Comparison of ENCODE assay signal across 20 cellular contexts in genomic region chr11:14378171-14378570, GRCh38. TPM values are rescaled to one million over a fixed set of nuclear protein-coding genes. Genes with fewer than 3 reads are reported as not detected.
DNase-seq lines count a peak whose midpoint lies in the region; ATAC-seq, FAIRE-seq and TF ChIP-seq lines count a peak whose summit lies in the region.
"Had no signal": no experiment of that assay in that cellular context is flagged by ENCODE, and none has a peak within 500 bp of the region (broad histone marks: within the 10 kb centered on the region; RNA-seq: fewer than 3 reads in every experiment).

No MANE protein-coding gene starts in this region.

- H3K9me3 Mint-ChIP-seq in stimulated activated naive CD8-positive, alpha-beta T cell treated with anti-CD3 and anti-CD28 coated beads, Interleukin-15, amount 100 ng/mL, for 72 hours = no peaks in the 10 kb centered on the region
- H3K9me3 Mint-ChIP-seq in WTC11 = no peaks in the 10 kb centered on the region
- H3K9me3 Mint-ChIP-seq: HFFc6 had no signal

- dilution Hi-C loops in keratinocyte (cut with MboI; ENCODE audit: extremely low pct_ligation_motif_present, low sequenced_read_pairs) = no loop called here

- H4K20me1 ChIP-seq in keratinocyte (ENCODE audit: control insufficient read depth, extremely low read depth, insufficient read depth, low read length) = no peaks in the 10 kb centered on the region

- H3K4me1 Mint-ChIP-seq in stimulated activated naive CD8-positive, alpha-beta T cell treated with anti-CD3 and anti-CD28 coated beads, Interleukin-15, amount 100 ng/mL, for 72 hours = peaks cover 54% of the 10 kb centered on the region
- peaks cover 17% of the 10 kb centered on the region for H3K4me1 Mint-ChIP-seq in WTC11

- no peaks in the 10 kb centered on the region for H3K36me3 Mint-ChIP-seq in WTC11

- no peak overlapping the region for H3K9ac ChIP-seq in keratinocyte (ENCODE audit: control insufficient read depth, extremely low read depth, insufficient read depth, low read length)

- FAIRE-seq in keratinocyte (lab: Jason Lieb, UNC) = peak; percentile 46
- FAIRE-seq: D721Med, HepG2 had no signal

- H2AFZ ChIP-seq in keratinocyte (ENCODE audit: control insufficient read depth, low read length) = no peak overlapping the region

- TF ChIP-seq CTCF in keratinocyte (optimal IDR thresholded peaks at IDR 0.05 in 1 of 3, IDR thresholded peaks at IDR 0.05 in 1 of 3, conservative IDR thresholded peaks at IDR 0.05 in 1 of 3; ENCODE audit: extremely low read depth in 1 of 3, insufficient read depth in 2 of 3, low read length in 3 of 3) (no peak), WTC11 (IDR thresholded peaks at IDR 0.05) (no peak), brain microvascular endothelial cell (IDR thresholded peaks at IDR 0.05; ENCODE audit: low read depth, low read length, missing control alignments) (no peak)

- H3K36me3 ChIP-seq in keratinocyte (ENCODE audit: control insufficient read depth in 2 of 2, extremely low read depth in 1 of 2, insufficient read depth in 2 of 2, low read length in 2 of 2) = no peaks in the 10 kb centered on the region
- no peaks in the 10 kb centered on the region for H3K36me3 ChIP-seq in brain microvascular endothelial cell (replicated peaks)
- H3K36me3 ChIP-seq: BE2C had no signal

- H3K9me3 ChIP-seq in keratinocyte (ENCODE audit: control insufficient read depth, low read depth, low read length) = no peaks in the 10 kb centered on the region
- H3K9me3 ChIP-seq: BE2C had no signal

- CTCF ChIA-PET in WTC11 (lab: Charles Lee) = interaction anchor here (1.1 to 2.3 kb wide), 4 partner anchors 11 to 77 kb away, joined by 3 to 10 read pairs (median 6); no protein-coding TSS in a partner anchor

- H3K27me3 ChIP-seq in keratinocyte (ENCODE audit: control insufficient read depth, extremely low read depth, insufficient read depth, low read length) (no peaks in the 10 kb centered on the region), brain microvascular endothelial cell (replicated peaks) (no peaks in the 10 kb centered on the region)

- POLR2A ChIA-PET in WTC11 (lab: Charles Lee) = no interaction called here

- no peak overlapping the region for H3K27ac Mint-ChIP-seq in stimulated activated naive CD8-positive, alpha-beta T cell treated with anti-CD3 and anti-CD28 coated beads, Interleukin-15, amount 100 ng/mL, for 72 hours
- no peak overlapping the region for H3K27ac Mint-ChIP-seq in WTC11
- H3K27ac Mint-ChIP-seq: HFFc6 had no signal

- H3K27ac ChIP-seq in keratinocyte (ENCODE audit: control insufficient read depth, insufficient read depth, low read length) (no peak overlapping the region), brain microvascular endothelial cell (no peak overlapping the region)

- peak; percentile 52 for ATAC-seq in stimulated activated naive CD8-positive, alpha-beta T cell treated with anti-CD3 and anti-CD28 coated beads, Interleukin-15, amount 100 ng/mL, for 72 hours
- ATAC-seq in stimulated activated naive CD8-positive, alpha-beta T cell treated with anti-CD3 and anti-CD28 coated beads, Interleukin-15, Interleukin-2, amounts not matched to agents 100 U/mL and 50 U/mL, for 24 hours = no peak
- ATAC-seq in WTC11 = no peak
- no peak for ATAC-seq in GM21529 (IDR thresholded peaks at IDR 0.05; ENCODE audit: unreplicated experiment)
- ATAC-seq: HepG2 had no signal

- H3K79me2 ChIP-seq in keratinocyte (ENCODE audit: control insufficient read depth, insufficient read depth, low read length) = no peaks in the 10 kb centered on the region

- H3K4me1 ChIP-seq in keratinocyte (ENCODE audit: control insufficient read depth, extremely low read depth, insufficient read depth, low read length) = peaks cover 44% of the 10 kb centered on the region
- H3K4me1 ChIP-seq: BE2C had no signal

- H3K4me3 Mint-ChIP-seq in stimulated activated naive CD8-positive, alpha-beta T cell treated with anti-CD3 and anti-CD28 coated beads, Interleukin-15, amount 100 ng/mL, for 72 hours = no peak overlapping the region
- no peak overlapping the region for H3K4me3 Mint-ChIP-seq in WTC11
- H3K4me3 Mint-ChIP-seq: HFFc6 had no signal

- H3K4me3 ChIP-seq in keratinocyte (ENCODE audit: control insufficient read depth in 2 of 3, extremely low read depth in 1 of 3, insufficient read depth in 2 of 3, low read depth in 1 of 3, low read length in 3 of 3) = no peak overlapping the region
- no peak overlapping the region for H3K4me3 ChIP-seq in brain microvascular endothelial cell (ENCODE audit: low read depth, low read length)

- H3K27me3 Mint-ChIP-seq in stimulated activated naive CD8-positive, alpha-beta T cell treated with anti-CD3 and anti-CD28 coated beads, Interleukin-15, amount 100 ng/mL, for 72 hours = peaks cover 40% of the 10 kb centered on the region
- H3K27me3 Mint-ChIP-seq in WTC11 (ENCODE audit: low read depth) = peaks cover 41% of the 10 kb centered on the region

- no peak for DNase-seq in stimulated activated naive CD8-positive, alpha-beta T cell treated with anti-CD3 and anti-CD28 coated beads, Interleukin-15, amount 100 ng/mL, for 72 hours
- no peak for DNase-seq in stimulated activated naive CD8-positive, alpha-beta T cell treated with anti-CD3 and anti-CD28 coated beads, Interleukin-15, Interleukin-2, amounts not matched to agents 100 U/mL and 50 U/mL, for 24 hours
- DNase-seq in RKO (ENCODE audit: low spot score) (peak; percentile 36), keratinocyte (ENCODE audit: low read depth, low spot score) (no peak), WTC11 (ENCODE audit: low spot score) (no peak), brain microvascular endothelial cell (no peak)
- DNase-seq: BE2C, EL, H7, HFFc6, KG1, NCI-H1092, NCI-H1436 treated with DMSO at 0.1 percent for 48 hours, NCI-H2029, NCI-H2227 treated with DMSO at 0.1 percent for 48 hours, NCI-H510A, Right ventricle myocardium superior had no signal

- no peak overlapping the region for H3K4me2 ChIP-seq in keratinocyte (ENCODE audit: control insufficient read depth, extremely low read depth, insufficient read depth, low read depth, low read length)

- in situ Hi-C loops in brain microvascular endothelial cell (cut with HindIII; ENCODE audit: low pct_ligation_motif_present, low sequenced_read_pairs) = no loop called here

- no peaks in the 10 kb centered on the region for H3K9me1 ChIP-seq in keratinocyte (ENCODE audit: control insufficient read depth, extremely low read depth, insufficient read depth, low read length)

TF ChIP-seq in WTC11, 78 proteins besides CTCF, POLR2A, EP300 and RAD21 (continues in another document):
- TF ChIP-seq PRRX2 (CRISPR knock-in tag; IDR thresholded peaks at IDR 0.05) (no peak), ZMAT4 (CRISPR knock-in tag; IDR thresholded peaks at IDR 0.05) (no peak), SMAD4 (CRISPR knock-in tag; IDR thresholded peaks at IDR 0.05) (no peak), FOXK1 (CRISPR knock-in tag; IDR thresholded peaks at IDR 0.05) (no peak), ZNF416 (CRISPR knock-in tag; IDR thresholded peaks at IDR 0.05) (no peak), TEAD4 (CRISPR knock-in tag; IDR thresholded peaks at IDR 0.05) (no peak), USF1 (CRISPR knock-in tag; IDR thresholded peaks at IDR 0.05) (no peak), ZNF121 (CRISPR knock-in tag; IDR thresholded peaks at IDR 0.05) (no peak), ZBTB43 (CRISPR knock-in tag; IDR thresholded peaks at IDR 0.05) (no peak)

RNA-seq across cellular contexts. Expression of gene RRAS2, which starts 19.2 kb away (rescaled TPM):
- polyA plus RNA-seq in keratinocyte = 52.2 to 99.3 TPM (median 54.4 TPM) in 3 replicates
- 167 TPM for polyA plus RNA-seq in keratinocyte (2011; ENCODE audit: low read depth)
- polyA plus RNA-seq in keratinocyte (2011; cell fraction: cytosol; rRNA removed) = 55.6 and 125 TPM in 2 replicates
- polyA plus RNA-seq in keratinocyte (2011; cell fraction: nucleus; rRNA removed) = 34.4 and 46.8 TPM in 2 replicates
- 54.5 and 85.9 TPM in 2 replicates for polyA plus RNA-seq in keratinocyte (2012; ENCODE audit: low replicate concordance)
- polyA minus RNA-seq in keratinocyte = 5.9 to 58.9 TPM (median 22.4 TPM) in 3 replicates
- 77.7 TPM for polyA minus RNA-seq in keratinocyte (2011; cell fraction: cytosol; rRNA and poly(A)+ RNA removed)
- 27.5 and 43.4 TPM in 2 replicates for polyA minus RNA-seq in keratinocyte (2011; cell fraction: nucleus; rRNA and poly(A)+ RNA removed)
- 161 to 164 TPM (median 164 TPM) in 3 replicates for total RNA-seq in WTC11 (2021)
